Comparison of ENCODE assay signal across 26 cellular contexts in the genomic region with DNA sequence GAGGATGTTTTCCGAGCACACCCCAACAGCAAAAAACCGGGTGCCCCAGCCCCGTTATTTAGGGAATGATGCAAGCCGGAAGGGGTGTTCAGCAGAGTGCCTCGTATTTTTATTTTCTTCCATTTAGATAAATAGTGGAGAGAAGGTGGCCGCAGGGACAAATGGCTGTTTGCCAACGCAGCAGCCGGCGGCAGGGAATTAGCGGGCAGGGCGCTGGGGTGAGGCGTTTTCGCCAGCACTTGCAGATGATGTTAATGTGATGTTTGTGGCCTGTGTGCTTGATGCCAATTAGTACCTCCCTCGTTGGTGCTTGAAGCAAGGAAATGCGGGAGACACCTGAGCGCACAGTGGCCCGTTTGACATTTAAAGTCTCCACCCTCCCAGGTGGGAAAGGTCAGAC. TPM values are rescaled to one million over a fixed set of nuclear protein-coding genes. Genes with fewer than 3 reads are reported as not detected.
A peak's percentile ranks its signal among the peaks of the same experiment; 100 is the strongest.
DNase-seq lines count a peak whose midpoint lies in the region; ATAC-seq and TF ChIP-seq lines count a peak whose summit lies in the region.
"Had no signal": no experiment of that assay in that cellular context is flagged by ENCODE, and none has a peak within 500 bp of the region (broad histone marks: within the 10 kb centered on the region; RNA-seq: fewer than 3 reads in every experiment).

No MANE protein-coding gene starts in this region.

- no peak overlapping the region for H3K4me3 Mint-ChIP-seq in activated naive CD8-positive, alpha-beta T cell treated with anti-CD3 and anti-CD28 coated beads for 36 hours
- H3K4me3 Mint-ChIP-seq: dendritic cell treated with granulocyte-macrophage colony-stimulating factor and Interleukin-4, amounts not matched to agents 40 ng/mL and 50 ng/mL, for 4 days; naive thymus-derived CD8-positive, alpha-beta T cell had no signal

- peak overlapping the region; percentile 50; the same call in 1 of the 2 replicates for H3K27ac ChIP-seq in BLaER1
- H3K27ac ChIP-seq in colonic mucosa, result no peak overlapping the region
- H3K27ac ChIP-seq: body of pancreas, epithelial cell of prostate, foreskin keratinocyte, parathyroid adenoma, PC-9 had no signal

- H3K9me3 ChIP-seq in BLaER1 (no peaks in the 10 kb centered on the region), colonic mucosa (no peaks in the 10 kb centered on the region)
- H3K9me3 ChIP-seq: body of pancreas, Caco-2 had no signal

- H3K4me3 ChIP-seq in BLaER1, result peak overlapping the region; percentile 2; the same call in 1 of the 2 replicates
- no peak overlapping the region for H3K4me3 ChIP-seq in colonic mucosa
- H3K4me3 ChIP-seq: body of pancreas, PC-9 had no signal

- TF ChIP-seq CTCF in colonic mucosa (IDR thresholded peaks at IDR 0.05), result no peak

- peak overlapping the region; percentile 63 for H3K27ac Mint-ChIP-seq in activated naive CD8-positive, alpha-beta T cell treated with anti-CD3 and anti-CD28 coated beads for 36 hours
- H3K27ac Mint-ChIP-seq: dendritic cell treated with granulocyte-macrophage colony-stimulating factor and Interleukin-4, amounts not matched to agents 40 ng/mL and 50 ng/mL, for 4 days had no signal

- peak overlapping the region; percentile 98 for H3K4me2 ChIP-seq in BLaER1
- H3K4me2 ChIP-seq: PC-9 had no signal

- peaks cover 36% of the 10 kb centered on the region for H3K36me3 Mint-ChIP-seq in activated naive CD8-positive, alpha-beta T cell treated with anti-CD3 and anti-CD28 coated beads for 36 hours

- H3K4me1 ChIP-seq in BLaER1 (peaks cover 99% of the 10 kb centered on the region), colonic mucosa (no peaks in the 10 kb centered on the region)
- H3K4me1 ChIP-seq: body of pancreas, Caco-2, foreskin keratinocyte, parathyroid adenoma had no signal

- peaks cover 100% of the 10 kb centered on the region for H4K20me1 ChIP-seq in BLaER1

- intact Hi-C loops in colonic mucosa (cut with DNase I), result no loop called here

- H3K9me3 Mint-ChIP-seq in activated naive CD8-positive, alpha-beta T cell treated with anti-CD3 and anti-CD28 coated beads for 36 hours, result no peaks in the 10 kb centered on the region
- H3K9me3 Mint-ChIP-seq: dendritic cell treated with granulocyte-macrophage colony-stimulating factor and Interleukin-4, amounts not matched to agents 40 ng/mL and 50 ng/mL, for 4 days; naive thymus-derived CD8-positive, alpha-beta T cell had no signal

- no peaks in the 10 kb centered on the region for H3K27me3 Mint-ChIP-seq in activated naive CD8-positive, alpha-beta T cell treated with anti-CD3 and anti-CD28 coated beads for 36 hours
- H3K27me3 Mint-ChIP-seq: dendritic cell treated with granulocyte-macrophage colony-stimulating factor and Interleukin-4, amounts not matched to agents 40 ng/mL and 50 ng/mL, for 4 days; naive thymus-derived CD8-positive, alpha-beta T cell had no signal

- H3K36me3 ChIP-seq in BLaER1 (peaks cover 20% of the 10 kb centered on the region; the same call in 1 of the 2 replicates), colonic mucosa (no peaks in the 10 kb centered on the region)

- peak overlapping the region; percentile 49; the same call in 1 of the 2 replicates for H3K9ac ChIP-seq in BLaER1
- no peak overlapping the region for H3K9ac ChIP-seq in colonic mucosa (ENCODE audit: low read depth in 2 of 2, low read length in 2 of 2)
- H3K9ac ChIP-seq: parathyroid adenoma had no signal

- ATAC-seq in GM19395 (IDR thresholded peaks at IDR 0.05; ENCODE audit: unreplicated experiment) (no peak), HG02798 (IDR thresholded peaks at IDR 0.05; ENCODE audit: poor library complexity, unreplicated experiment) (no peak)
- ATAC-seq: body of pancreas; foreskin keratinocyte; HCT116; naive thymus-derived CD8-positive, alpha-beta T cell had no signal

- H3K4me1 Mint-ChIP-seq in activated naive CD8-positive, alpha-beta T cell treated with anti-CD3 and anti-CD28 coated beads for 36 hours, result peaks cover 31% of the 10 kb centered on the region

- peak; percentile 22 for DNase-seq in DMS153 treated with DMSO at 0.1 percent for 48 hours (lab: John Stamatoyannopoulos, UW; ENCODE audit: unreplicated experiment)
- peak; percentile 3 for DNase-seq in NCI-H2171 (lab: John Stamatoyannopoulos, UW)
- DNase-seq in activated naive CD8-positive, alpha-beta T cell treated with anti-CD3 and anti-CD28 coated beads for 36 hours, result no peak
- DNase-seq in stimulated activated naive CD4-positive, alpha-beta T cell (lab: John Stamatoyannopoulos, UW), result no peak
- no peak for DNase-seq in colonic mucosa
- DNase-seq: activated CD4-positive, CD25-positive, alpha-beta regulatory T cell treated with anti-CD3 and anti-CD28 coated beads, Interleukin-2, amount 50 U/mL, for 72 hours; body of pancreas; Caco-2; foreskin keratinocyte; GDM1; hippocampal formation; KG1; mammary epithelial cell; MV-4-11; naive thymus-derived CD8-positive, alpha-beta T cell; NCI-H446 treated with DMSO at 0.1 percent for 48 hours; PC-9; substantia nigra; T-helper 9 cell had no signal

- H3K27me3 ChIP-seq in BLaER1 (no peaks in the 10 kb centered on the region; the same call in 1 of the 2 replicates), colonic mucosa (no peaks in the 10 kb centered on the region)
- H3K27me3 ChIP-seq: body of pancreas, foreskin keratinocyte had no signal

RNA-seq across cellular contexts. Expression of gene NFATC1, which starts 38.9 kb away (rescaled TPM):
- total RNA-seq in activated naive CD8-positive, alpha-beta T cell treated with anti-CD3 and anti-CD28 coated beads for 36 hours, result 10 to 100 TPM; 94.2 to 98.5 TPM
- total RNA-seq in colonic mucosa, result 1 to 10 TPM; 1.6 to 4.3 TPM

Comparison
In these comparisons a context has a peak if more than half of its experiments do, and no peak if none do; other contexts are left out.
1. DNase-seq: peak in DMS153 treated with DMSO at 0.1 percent for 48 hours (single experiment) and NCI-H2171 (single experiment); none in activated naive CD8-positive, alpha-beta T cell treated with anti-CD3 and anti-CD28 coated beads for 36 hours (single experiment), stimulated activated naive CD4-positive, alpha-beta T cell (0 of 6) and colonic mucosa (single experiment).
2. RNA of gene NFATC1, which starts 38.9 kb away (total RNA-seq): 94.2 to 98.5 TPM in activated naive CD8-positive, alpha-beta T cell treated with anti-CD3 and anti-CD28 coated beads for 36 hours; 1.6 to 4.3 TPM in colonic mucosa; every median in the first group is over 10 times any median in the second.